In the genomic region with DNA sequence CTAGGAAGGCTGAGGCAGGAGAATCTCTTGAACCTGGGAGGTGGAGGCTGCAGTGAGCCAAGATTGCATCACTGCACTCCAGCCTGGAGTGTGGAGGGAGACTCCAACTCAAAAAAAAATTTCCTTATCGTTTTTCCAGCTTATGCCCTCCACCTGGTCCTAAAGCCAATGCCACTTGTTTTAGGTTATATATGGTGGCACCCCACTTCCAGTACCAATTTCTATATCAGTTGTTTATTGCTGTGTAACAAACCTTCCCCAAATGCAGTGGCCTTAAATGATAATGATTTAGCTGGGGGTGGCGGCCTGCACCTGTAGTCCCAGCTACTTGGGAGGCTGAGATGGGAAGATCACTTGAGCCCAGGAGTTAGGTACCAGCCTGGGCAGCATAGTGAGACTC, we compare ENCODE assay signal across 37 cellular contexts.
"Had no signal": no experiment of that assay in that cellular context is flagged by ENCODE, and none has a peak within 500 bp of the region (broad histone marks: within the 10 kb centered on the region; RNA-seq: fewer than 3 reads in every experiment).

No MANE protein-coding gene starts in this region.

- H3K9me3 Mint-ChIP-seq: activated CD4-positive, alpha-beta memory T cell treated with anti-CD3 and anti-CD28 coated beads for 36 hours; activated CD4-positive, alpha-beta T cell treated with anti-CD3 and anti-CD28 coated beads, Interleukin-2, amount 10 ng/mL, durations not matched to agents 24 days and 14 days; activated CD8-positive, alpha-beta T cell treated with anti-CD3 and anti-CD28 coated beads for 36 hours; activated naive CD4-positive, alpha-beta T cell treated with anti-CD3 and anti-CD28 coated beads for 36 hours; activated naive CD8-positive, alpha-beta T cell treated with anti-CD3 and anti-CD28 coated beads for 36 hours; activated T-cell treated with anti-CD3 and anti-CD28 coated beads, Interleukin-2, amount 50 U/mL, for 4 hours; activated T-cell treated with anti-CD3 and anti-CD28 coated beads, Interleukin-2, amount 50 U/mL, for 72 hours; activated T-helper 1 cell treated with anti-CD3 and anti-CD28 coated beads, Interleukin-12 subunit alpha, Interleukin-12 subunit beta, Interleukin-2, Interleukin-4 antibody, amounts not matched to agents 30 ng/mL and 10 ng/mL and 1 ng/mL, durations not matched to agents 14 hours and 24 hours and 36 hours; activated T-helper 17 cell treated with anti-CD3 and anti-CD28 coated beads, Interleukin-2, amount 50 U/mL, for 72 hours; T-helper 1 cell treated with Interleukin-12 subunit alpha and Interleukin-12 subunit beta and Interleukin-4 antibody, amounts not matched to agents 30 μg/mL and 1 μg/mL, for 36 hours; T-helper 2 cell treated with Interferon-gamma antibody and Interleukin-4, amounts not matched to agents 5 μg/mL and 100 μg/mL, for 36 hours had no signal

- H3K36me3 ChIP-seq: adrenal gland, brain microvascular endothelial cell, breast epithelium had no signal

- H3K27me3 Mint-ChIP-seq: activated B cell treated with CpG ODN at 0.5 μM for 24 hours; activated CD4-positive, alpha-beta memory T cell treated with anti-CD3 and anti-CD28 coated beads for 36 hours; activated CD4-positive, alpha-beta T cell treated with anti-CD3 and anti-CD28 coated beads, Interleukin-2, amount 10 ng/mL, durations not matched to agents 24 days and 14 days; activated CD8-positive, alpha-beta T cell treated with anti-CD3 and anti-CD28 coated beads for 36 hours; activated naive CD8-positive, alpha-beta T cell treated with anti-CD3 and anti-CD28 coated beads for 36 hours; activated T-helper 17 cell treated with anti-CD3 and anti-CD28 coated beads, Interleukin-2, amount 50 U/mL, for 72 hours had no signal

- H3K27ac ChIP-seq: adrenal gland, body of pancreas, brain microvascular endothelial cell, breast epithelium, VCaP had no signal

- H3K4me3 ChIP-seq: adrenal gland, body of pancreas, breast epithelium had no signal

- ATAC-seq: activated CD8-positive, alpha-beta T cell treated with anti-CD3 and anti-CD28 coated beads for 36 hours; activated naive CD4-positive, alpha-beta T cell treated with anti-CD3 and anti-CD28 coated beads, Interleukin-2, amount 50 U/mL, for 72 hours; activated T-cell treated with anti-CD3 and anti-CD28 coated beads, Interleukin-2, amount 50 U/mL, for 4 hours; activated T-cell treated with anti-CD3 and anti-CD28 coated beads, Interleukin-2, amount 50 U/mL, for 72 hours; activated T-helper 17 cell treated with anti-CD3 and anti-CD28 coated beads, Interleukin-2, amount 50 U/mL, for 72 hours; body of pancreas had no signal

- FAIRE-seq: astrocyte, TTC549 had no signal

- H3K27me3 ChIP-seq: adrenal gland, body of pancreas, brain microvascular endothelial cell, breast epithelium had no signal

- H3K4me1 Mint-ChIP-seq: activated B cell treated with CpG ODN at 0.5 μM for 24 hours; activated CD4-positive, alpha-beta T cell treated with anti-CD3 and anti-CD28 coated beads, Interleukin-2, amount 10 ng/mL, durations not matched to agents 24 days and 14 days; activated T-helper 17 cell treated with anti-CD3 and anti-CD28 coated beads, Interleukin-2, amount 50 U/mL, for 72 hours had no signal

- H3K4me1 ChIP-seq: breast epithelium had no signal

- H3K36me3 Mint-ChIP-seq: activated CD4-positive, alpha-beta memory T cell treated with anti-CD3 and anti-CD28 coated beads for 36 hours; activated naive CD4-positive, alpha-beta T cell treated with anti-CD3 and anti-CD28 coated beads, Interleukin-2, amount 50 U/mL, for 72 hours; activated naive CD8-positive, alpha-beta T cell treated with anti-CD3 and anti-CD28 coated beads for 36 hours had no signal

- H3K9me3 ChIP-seq: adrenal gland, body of pancreas, breast epithelium had no signal

- DNase-seq: activated B cell treated with CpG ODN at 0.5 μM for 24 hours; activated CD4-positive, alpha-beta memory T cell treated with anti-CD3 and anti-CD28 coated beads for 36 hours; activated CD4-positive, alpha-beta T cell treated with anti-CD3 and anti-CD28 coated beads for 4 hours; activated CD4-positive, alpha-beta T cell treated with anti-CD3 and anti-CD28 coated beads, Interleukin-2, amount 10 ng/mL, durations not matched to agents 24 days and 14 days; activated CD4-positive, alpha-beta T cell treated with anti-CD3 and anti-CD28 coated beads, Interleukin-2, amount 50 U/mL, for 1 hour; activated CD4-positive, alpha-beta T cell treated with anti-CD3 and anti-CD28 coated beads, Interleukin-2, amount 50 U/mL, for 4 hours; activated CD4-positive, CD25-positive, alpha-beta regulatory T cell treated with anti-CD3 and anti-CD28 coated beads, Interleukin-2, amount 50 U/mL, for 72 hours; activated CD8-positive, alpha-beta memory T cell treated with anti-CD3 and anti-CD28 coated beads, Interleukin-2, amount 50 U/mL, for 4 hours; activated CD8-positive, alpha-beta T cell treated with anti-CD3 and anti-CD28 coated beads for 36 hours; activated effector memory CD4-positive, alpha-beta T cell treated with anti-CD3 and anti-CD28 coated beads, Interleukin-2, amount 50 U/mL, for 16 hours; activated gamma-delta T cell treated with Interleukin-2 at 50 U/mL for 16 hours; activated naive CD4-positive, alpha-beta T cell; activated naive CD4-positive, alpha-beta T cell treated with anti-CD3 and anti-CD28 coated beads for 36 hours; activated naive CD4-positive, alpha-beta T cell treated with anti-CD3 and anti-CD28 coated beads, Interleukin-2, amount 50 U/mL, for 16 hours; activated naive CD8-positive, alpha-beta T cell treated with anti-CD3 and anti-CD28 coated beads for 36 hours; activated T-cell treated with anti-CD3 and anti-CD28 coated beads for 4 hours; activated T-cell treated with anti-CD3 and anti-CD28 coated beads, Interleukin-2, amount 50 U/mL, for 1 hour; activated T-cell treated with anti-CD3 and anti-CD28 coated beads, Interleukin-2, amount 50 U/mL, for 4 hours; activated T-cell treated with anti-CD3 and anti-CD28 coated beads, Interleukin-2, amount 50 U/mL, for 72 hours; adrenal gland; amniotic stem cell; aorta; body of pancreas; brain microvascular endothelial cell; central memory CD4-positive, alpha-beta T cell; T-helper 1 cell; T-helper 2 cell; T-helper 9 cell had no signal

- H3K4me3 Mint-ChIP-seq: activated B cell treated with CpG ODN at 0.5 μM for 24 hours; activated CD4-positive, alpha-beta memory T cell treated with anti-CD3 and anti-CD28 coated beads for 36 hours; activated CD4-positive, alpha-beta T cell treated with anti-CD3 and anti-CD28 coated beads, Interleukin-2, amount 10 ng/mL, durations not matched to agents 24 days and 14 days; activated CD8-positive, alpha-beta T cell treated with anti-CD3 and anti-CD28 coated beads for 36 hours; activated naive CD4-positive, alpha-beta T cell treated with anti-CD3 and anti-CD28 coated beads for 36 hours; activated naive CD8-positive, alpha-beta T cell treated with anti-CD3 and anti-CD28 coated beads for 36 hours; activated T-cell treated with anti-CD3 and anti-CD28 coated beads, Interleukin-2, amount 50 U/mL, for 4 hours; activated T-cell treated with anti-CD3 and anti-CD28 coated beads, Interleukin-2, amount 50 U/mL, for 72 hours; activated T-helper 1 cell treated with anti-CD3 and anti-CD28 coated beads, Interleukin-12 subunit alpha, Interleukin-12 subunit beta, Interleukin-2, Interleukin-4 antibody, amounts not matched to agents 30 ng/mL and 10 ng/mL and 1 ng/mL, durations not matched to agents 14 hours and 24 hours and 36 hours; activated T-helper 17 cell treated with anti-CD3 and anti-CD28 coated beads, Interleukin-2, amount 50 U/mL, for 72 hours; T-helper 1 cell treated with Interleukin-12 subunit alpha and Interleukin-12 subunit beta and Interleukin-4 antibody, amounts not matched to agents 30 μg/mL and 1 μg/mL, for 36 hours; T-helper 2 cell treated with Interferon-gamma antibody and Interleukin-4, amounts not matched to agents 5 μg/mL and 100 μg/mL, for 36 hours had no signal

- H3K27ac Mint-ChIP-seq: activated B cell treated with CpG ODN at 0.5 μM for 24 hours; activated CD4-positive, alpha-beta memory T cell treated with anti-CD3 and anti-CD28 coated beads for 36 hours; activated CD4-positive, alpha-beta T cell treated with anti-CD3 and anti-CD28 coated beads, Interleukin-2, amount 10 ng/mL, durations not matched to agents 24 days and 14 days; activated CD8-positive, alpha-beta T cell treated with anti-CD3 and anti-CD28 coated beads for 36 hours; activated naive CD4-positive, alpha-beta T cell treated with anti-CD3 and anti-CD28 coated beads for 36 hours; activated naive CD4-positive, alpha-beta T cell treated with anti-CD3 and anti-CD28 coated beads, Interleukin-2, amount 50 U/mL, for 72 hours; activated naive CD8-positive, alpha-beta T cell treated with anti-CD3 and anti-CD28 coated beads for 36 hours; activated T-cell treated with anti-CD3 and anti-CD28 coated beads, Interleukin-2, amount 50 U/mL, for 72 hours; activated T-helper 1 cell treated with anti-CD3 and anti-CD28 coated beads, Interleukin-12 subunit alpha, Interleukin-12 subunit beta, Interleukin-2, Interleukin-4 antibody, amounts not matched to agents 30 ng/mL and 10 ng/mL and 1 ng/mL, durations not matched to agents 14 hours and 24 hours and 36 hours; activated T-helper 17 cell treated with anti-CD3 and anti-CD28 coated beads, Interleukin-2, amount 50 U/mL, for 72 hours; T-helper 1 cell treated with Interleukin-12 subunit alpha and Interleukin-12 subunit beta and Interleukin-4 antibody, amounts not matched to agents 30 μg/mL and 1 μg/mL, for 36 hours; T-helper 2 cell treated with Interferon-gamma antibody and Interleukin-4, amounts not matched to agents 5 μg/mL and 100 μg/mL, for 36 hours had no signal
